Comparison of ENCODE assay signal across 27 cellular contexts in genomic region chr5:32501071-32501470, GRCh38.
"Had no signal": no experiment of that assay in that cellular context is flagged by ENCODE, and none has a peak within 500 bp of the region (broad histone marks: within the 10 kb centered on the region; RNA-seq: fewer than 3 reads in every experiment).

No MANE protein-coding gene starts in this region.

- H3K36me3 Mint-ChIP-seq: activated naive CD4-positive, alpha-beta T cell treated with anti-CD3 and anti-CD28 coated beads, Interleukin-2, amount 50 U/mL, for 24 hours; memory B cell; stimulated activated memory B cell treated with anti-CD40 and anti-IgM and Interleukin-4, amounts not matched to agents 10 μg/mL and 1 μg/mL and 100 μg/mL, for 72 hours; T-cell had no signal

- H3K4me3 ChIP-seq: adrenal gland, ascending aorta, hepatocyte, stomach, suprapubic skin, tibial nerve had no signal

- H3K36me3 ChIP-seq: adrenal gland, ascending aorta, stomach, suprapubic skin, tibial nerve had no signal

- H3K27ac ChIP-seq: adrenal gland, ascending aorta, hepatocyte, stomach, suprapubic skin, tibial nerve had no signal

- H3K4me3 Mint-ChIP-seq: activated B cell treated with CpG ODN at 0.5 μM for 24 hours; activated CD4-positive, alpha-beta T cell treated with anti-CD3 and anti-CD28 coated beads for 36 hours; activated naive CD4-positive, alpha-beta T cell treated with anti-CD3 and anti-CD28 coated beads, Interleukin-2, amount 50 U/mL, for 24 hours; activated T-cell treated with anti-CD3 and anti-CD28 coated beads, Interleukin-2, amount 50 U/mL, for 72 hours; central memory CD8-positive, alpha-beta T cell; memory B cell; nephron progenitor cell; stimulated activated memory B cell treated with anti-CD40 and anti-IgM and Interleukin-4, amounts not matched to agents 10 μg/mL and 1 μg/mL and 100 μg/mL, for 72 hours; T-cell had no signal

- H3K9me3 ChIP-seq: adrenal gland, ascending aorta, stomach, suprapubic skin, tibial nerve had no signal

- DNase-seq: activated B cell treated with CpG ODN at 0.5 μM for 24 hours; activated CD4-positive, alpha-beta T cell treated with anti-CD3 and anti-CD28 coated beads for 36 hours; activated CD4-positive, alpha-beta T cell treated with anti-CD3 and anti-CD28 coated beads, Interleukin-2, amount 50 U/mL, for 48 hours; activated gamma-delta T cell treated with Interleukin-2 at 50 U/mL for 16 hours; activated T-cell treated with anti-CD3 and anti-CD28 coated beads, Interleukin-2, amount 50 U/mL, for 72 hours; adrenal gland; effector memory CD4-positive, alpha-beta T cell; glutamatergic neuron; left cardiac atrium; nephron progenitor cell; occipital lobe; posterior cingulate gyrus; small intestine; stimulated activated CD4-positive, alpha-beta T cell treated with anti-CD3 and anti-CD28 coated beads, Interleukin-15, amount 100 ng/mL, for 24 hours; stomach; T-cell; T-helper 9 cell had no signal

- H3K27me3 ChIP-seq: ascending aorta, hepatocyte, suprapubic skin had no signal

- ATAC-seq: activated CD4-positive, alpha-beta T cell treated with anti-CD3 and anti-CD28 coated beads for 36 hours; activated T-cell treated with anti-CD3 and anti-CD28 coated beads, Interleukin-2, amount 50 U/mL, for 72 hours; esophagus mucosa; left cardiac atrium; sciatic nerve; stimulated activated memory B cell treated with anti-CD40 and anti-IgM and Interleukin-4, amounts not matched to agents 10 μg/mL and 1 μg/mL and 100 μg/mL, for 72 hours; T-cell had no signal

- H3K27ac Mint-ChIP-seq: activated B cell treated with CpG ODN at 0.5 μM for 24 hours; activated CD4-positive, alpha-beta T cell treated with anti-CD3 and anti-CD28 coated beads for 36 hours; activated naive CD4-positive, alpha-beta T cell treated with anti-CD3 and anti-CD28 coated beads, Interleukin-2, amount 50 U/mL, for 24 hours; activated T-cell treated with anti-CD3 and anti-CD28 coated beads, Interleukin-2, amount 50 U/mL, for 72 hours; memory B cell; nephron progenitor cell; stimulated activated memory B cell treated with anti-CD40 and anti-IgM and Interleukin-4, amounts not matched to agents 10 μg/mL and 1 μg/mL and 100 μg/mL, for 72 hours; T-cell had no signal

- H3K9me3 Mint-ChIP-seq: activated B cell treated with CpG ODN at 0.5 μM for 24 hours; activated naive CD4-positive, alpha-beta T cell treated with anti-CD3 and anti-CD28 coated beads, Interleukin-2, amount 50 U/mL, for 24 hours; activated T-cell treated with anti-CD3 and anti-CD28 coated beads, Interleukin-2, amount 50 U/mL, for 72 hours; central memory CD8-positive, alpha-beta T cell; memory B cell; nephron progenitor cell; stimulated activated memory B cell treated with anti-CD40 and anti-IgM and Interleukin-4, amounts not matched to agents 10 μg/mL and 1 μg/mL and 100 μg/mL, for 72 hours; T-cell had no signal
